26 cellular contexts compared by ENCODE assay signal in the genomic region with DNA sequence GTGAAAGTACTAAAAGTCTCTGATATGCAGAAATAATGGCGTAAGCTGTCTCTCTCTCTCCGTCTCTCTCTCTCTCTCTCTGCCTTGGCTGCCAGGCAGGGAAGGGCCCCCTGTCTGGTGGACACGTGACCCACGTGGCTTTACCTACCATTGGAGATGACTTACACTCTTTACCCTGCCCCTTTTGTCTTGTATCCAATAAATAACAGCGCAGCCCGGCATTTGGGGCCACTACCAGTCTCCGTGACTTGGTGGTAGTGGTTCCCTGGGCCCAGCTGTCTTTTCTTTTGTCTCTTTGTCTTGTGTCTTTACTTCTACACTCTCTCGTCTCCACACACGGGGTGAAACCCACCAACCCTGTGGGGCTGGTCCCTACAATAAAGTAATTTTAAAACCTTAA. TPM values are rescaled to one million over a fixed set of nuclear protein-coding genes. Genes with fewer than 3 reads are reported as not detected.
A peak's percentile ranks its signal among the peaks of the same experiment; 100 is the strongest.
DNase-seq lines count a peak whose midpoint lies in the region; TF ChIP-seq lines count a peak whose summit lies in the region.
"Had no signal": no experiment of that assay in that cellular context is flagged by ENCODE, and none has a peak within 500 bp of the region (broad histone marks: within the 10 kb centered on the region; RNA-seq: fewer than 3 reads in every experiment).

No MANE protein-coding gene starts in this region.

- H3K36me3 Mint-ChIP-seq in activated naive CD4-positive, alpha-beta T cell treated with anti-CD3 and anti-CD28 coated beads, Interleukin-2, amount 50 U/mL, for 24 hours, result no peaks in the 10 kb centered on the region
- no peaks in the 10 kb centered on the region for H3K36me3 Mint-ChIP-seq in activated naive CD4-positive, alpha-beta T cell treated with anti-CD3 and anti-CD28 coated beads, Interleukin-2, amount 10 ng/mL, durations not matched to agents 7 days and 5 days
- H3K36me3 Mint-ChIP-seq: CD14-positive monocyte; CD4-positive, alpha-beta memory T cell; CD4-positive, CD25-positive, alpha-beta regulatory T cell; CD8-positive, alpha-beta memory T cell had no signal

- H3K4me1 ChIP-seq in right atrium auricular region (no peaks in the 10 kb centered on the region), MM.1S (ENCODE audit: low read length) (no peaks in the 10 kb centered on the region)
- H3K4me1 ChIP-seq: BE2C had no signal

- H3K4me2 ChIP-seq in MM.1S (ENCODE audit: low read depth, low read length), result no peak overlapping the region
- H3K4me2 ChIP-seq: BLaER1 had no signal

- TF ChIP-seq CTCF in right atrium auricular region (IDR thresholded peaks at IDR 0.05) (no peak), MM.1S (IDR thresholded peaks at IDR 0.05; ENCODE audit: low read length) (no peak)

- DNase-seq in activated naive CD4-positive, alpha-beta T cell treated with anti-CD3 and anti-CD28 coated beads, Interleukin-2, amount 10 ng/mL, durations not matched to agents 7 days and 5 days, result no peak
- DNase-seq in mesenteric fat pad (ENCODE audit: low spot score) (peak; percentile 51), right atrium auricular region (ENCODE audit: low spot score) (no peak), MM.1S (no peak)
- DNase-seq: 8988T; ACHN; BE2C; C1 segment of cervical spinal cord; CD4-positive, alpha-beta memory T cell; CD4-positive, CD25-positive, alpha-beta regulatory T cell; CD8-positive, alpha-beta memory T cell; COR-L47; DMS 273 treated with DMSO at 0.1 percent for 48 hours; DMS153; DMS53; DMS79; DND-41; EL; GDM1 had no signal

- H3K36me3 ChIP-seq in right atrium auricular region (no peaks in the 10 kb centered on the region), MM.1S (replicated peaks; ENCODE audit: insufficient read depth, low read length) (no peaks in the 10 kb centered on the region)
- H3K36me3 ChIP-seq: BE2C, BLaER1 had no signal

- H3K27ac ChIP-seq in right atrium auricular region, result no peak overlapping the region
- no peak overlapping the region for H3K27ac ChIP-seq in MM.1S (ENCODE audit: low read length)
- H3K27ac ChIP-seq: BLaER1 had no signal

- H3K9me3 Mint-ChIP-seq in activated naive CD4-positive, alpha-beta T cell treated with anti-CD3 and anti-CD28 coated beads, Interleukin-2, amount 50 U/mL, for 24 hours, result no peaks in the 10 kb centered on the region
- H3K9me3 Mint-ChIP-seq in activated naive CD4-positive, alpha-beta T cell treated with anti-CD3 and anti-CD28 coated beads, Interleukin-2, amount 10 ng/mL, durations not matched to agents 7 days and 5 days, result no peaks in the 10 kb centered on the region
- H3K9me3 Mint-ChIP-seq: CD14-positive monocyte; CD4-positive, alpha-beta memory T cell had no signal

- H3K27ac Mint-ChIP-seq in activated naive CD4-positive, alpha-beta T cell treated with anti-CD3 and anti-CD28 coated beads, Interleukin-2, amount 50 U/mL, for 24 hours, result peak overlapping the region; percentile 85
- no peak overlapping the region for H3K27ac Mint-ChIP-seq in activated naive CD4-positive, alpha-beta T cell treated with anti-CD3 and anti-CD28 coated beads, Interleukin-2, amount 10 ng/mL, durations not matched to agents 7 days and 5 days
- H3K27ac Mint-ChIP-seq: CD4-positive, alpha-beta memory T cell had no signal

- no peak overlapping the region for H2AFZ ChIP-seq in MM.1S (ENCODE audit: low read length)

- H3K27me3 ChIP-seq in right atrium auricular region (no peaks in the 10 kb centered on the region), MM.1S (replicated peaks; ENCODE audit: insufficient read depth, low read length) (peaks cover 5% of the 10 kb centered on the region; the same call in 1 of the 2 replicates)
- H3K27me3 ChIP-seq: BE2C, BLaER1 had no signal

- no peaks in the 10 kb centered on the region for H3K79me2 ChIP-seq in MM.1S (ENCODE audit: low read length)

- no peaks in the 10 kb centered on the region for H3K27me3 Mint-ChIP-seq in activated naive CD4-positive, alpha-beta T cell treated with anti-CD3 and anti-CD28 coated beads, Interleukin-2, amount 50 U/mL, for 24 hours
- peaks cover 32% of the 10 kb centered on the region for H3K27me3 Mint-ChIP-seq in activated naive CD4-positive, alpha-beta T cell treated with anti-CD3 and anti-CD28 coated beads, Interleukin-2, amount 10 ng/mL, durations not matched to agents 7 days and 5 days

- no peaks in the 10 kb centered on the region for H3F3A ChIP-seq in MM.1S (ENCODE audit: insufficient read depth, low read length)

- no peaks in the 10 kb centered on the region for H3K9me2 ChIP-seq in MM.1S (replicated peaks; ENCODE audit: insufficient read depth, low read length)

- H3K4me1 Mint-ChIP-seq in activated naive CD4-positive, alpha-beta T cell treated with anti-CD3 and anti-CD28 coated beads, Interleukin-2, amount 50 U/mL, for 24 hours, result peaks cover 9% of the 10 kb centered on the region
- peaks cover 8% of the 10 kb centered on the region for H3K4me1 Mint-ChIP-seq in activated naive CD4-positive, alpha-beta T cell treated with anti-CD3 and anti-CD28 coated beads, Interleukin-2, amount 10 ng/mL, durations not matched to agents 7 days and 5 days
- H3K4me1 Mint-ChIP-seq: CD8-positive, alpha-beta memory T cell had no signal

- CTCF ChIA-PET in activated naive CD4-positive, alpha-beta T cell treated with anti-CD3 and anti-CD28 coated beads, Interleukin-2, amount 10 ng/mL, durations not matched to agents 7 days and 5 days (lab: Charles Lee), result interaction anchor here (0.8 kb wide), 1 partner anchor 16 kb away, joined by 3 read pairs; no protein-coding TSS in a partner anchor

- no peaks in the 10 kb centered on the region for H3K9me3 ChIP-seq in right atrium auricular region
- no peaks in the 10 kb centered on the region for H3K9me3 ChIP-seq in MM.1S (replicated peaks; ENCODE audit: insufficient read depth, low read length)
- H3K9me3 ChIP-seq: BE2C, BLaER1 had no signal

- no peak overlapping the region for H3K4me3 ChIP-seq in right atrium auricular region
- no peak overlapping the region for H3K4me3 ChIP-seq in MM.1S (ENCODE audit: low read length)
- H3K4me3 ChIP-seq: BLaER1, GM12878 had no signal

- no peaks in the 10 kb centered on the region for H4K20me1 ChIP-seq in MM.1S (ENCODE audit: insufficient read depth, low read length)
- H4K20me1 ChIP-seq: BLaER1 had no signal

- H3K9ac ChIP-seq in MM.1S (ENCODE audit: low read length), result no peak overlapping the region
- H3K9ac ChIP-seq: BLaER1 had no signal

- no peak overlapping the region for H3K4me3 Mint-ChIP-seq in activated naive CD4-positive, alpha-beta T cell treated with anti-CD3 and anti-CD28 coated beads, Interleukin-2, amount 50 U/mL, for 24 hours
- H3K4me3 Mint-ChIP-seq in activated naive CD4-positive, alpha-beta T cell treated with anti-CD3 and anti-CD28 coated beads, Interleukin-2, amount 10 ng/mL, durations not matched to agents 7 days and 5 days, result no peak overlapping the region
- H3K4me3 Mint-ChIP-seq: CD14-positive monocyte; CD4-positive, alpha-beta memory T cell; CD4-positive, CD25-positive, alpha-beta regulatory T cell; CD8-positive, alpha-beta memory T cell had no signal

RNA-seq across cellular contexts. Expression of gene TMEM40, which starts 12.2 kb away (rescaled TPM):
- total RNA-seq in mesenteric fat pad (not detected), right atrium auricular region (1 to 10 TPM; 1.8 to 2.3 TPM)
- total RNA-seq: A673; CD4-positive, alpha-beta memory T cell; CD8-positive, alpha-beta memory T cell; Daoy; G401; GM12878 had no signal

RNA-seq across cellular contexts. Expression of gene CAND2, which starts 25.2 kb away (rescaled TPM):
- total RNA-seq in mesenteric fat pad (1.7 TPM), right atrium auricular region (10 to 100 TPM; 45.2 to 77.4 TPM)

Comparison
In these comparisons a context has a peak if more than half of its experiments do, and no peak if none do; other contexts are left out.
1. RNA of gene CAND2, which starts 25.2 kb away (total RNA-seq): 45.2 to 77.4 TPM in right atrium auricular region; 1.7 TPM in mesenteric fat pad (single experiment); every median in the first group is over 10 times any median in the second.